In the genomic region with DNA sequence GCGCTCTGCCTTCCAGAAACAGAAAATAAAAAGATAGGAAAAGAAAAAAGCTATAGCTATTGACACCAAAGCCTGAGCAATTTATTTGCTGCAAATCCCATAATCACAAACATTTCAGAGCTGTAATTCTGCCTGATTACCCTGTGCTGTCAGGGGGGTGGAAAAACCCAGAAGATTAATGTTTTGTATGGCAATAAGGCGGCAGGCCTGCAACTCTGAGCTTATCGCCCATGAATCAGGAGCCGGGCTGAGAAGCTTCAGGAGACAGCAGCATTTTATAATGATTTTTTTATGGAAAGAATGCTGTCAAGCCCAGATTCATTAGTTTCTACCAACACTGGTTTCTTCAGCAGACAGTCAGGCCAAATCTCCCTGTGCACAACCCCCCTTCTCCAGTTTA, we compare ENCODE assay signal across 26 cellular contexts.
DNase-seq lines count a peak whose midpoint lies in the region; ATAC-seq, FAIRE-seq and TF ChIP-seq lines count a peak whose summit lies in the region.
"Had no signal": no experiment of that assay in that cellular context is flagged by ENCODE, and none has a peak within 500 bp of the region (broad histone marks: within the 10 kb centered on the region; RNA-seq: fewer than 3 reads in every experiment).

No MANE protein-coding gene starts in this region.

- no peaks in the 10 kb centered on the region for H3K9me3 Mint-ChIP-seq in activated T-helper 17 cell treated with anti-CD3 and anti-CD28 coated beads, Interleukin-2, amount 50 U/mL, for 72 hours
- peaks cover 0 to 1% (median 0%) of the 10 kb centered on the region in 11 donors for H3K9me3 Mint-ChIP-seq in naive thymus-derived CD4-positive, alpha-beta T cell
- H3K9me3 Mint-ChIP-seq: CD4-positive, alpha-beta memory T cell; IgD-negative memory B cell had no signal

- H3K9ac ChIP-seq in K562 (ENCODE audit: insufficient read depth in 1 of 2, low read depth in 2 of 2, low read length in 2 of 2) (no peak overlapping the region), parathyroid adenoma (no peak overlapping the region)
- H3K9ac ChIP-seq: BLaER1 treated with 17β-estradiol and CSF1 and Interleukin-3, amounts not matched to agents 10 nM and 100 nM had no signal

- BruUV-seq in K562 (replicated peaks; lab: Mats Ljungman, UMichigan): no TSS peak

- DNase-seq in NCI-H1417 (lab: John Stamatoyannopoulos, UW) (peak in 2 of 3 experiments; percentile 26 to 45), NCI-H1417 treated with DMSO at 0.1 percent for 48 hours (lab: John Stamatoyannopoulos, UW) (no peak), NCI-H82 treated with DMSO at 0.1 percent for 48 hours (lab: John Stamatoyannopoulos, UW; ENCODE audit: unreplicated experiment) (peak; percentile 68), K562 (ENCODE audit: extremely low read depth in 1 of 4, low spot score in 3 of 4) (peak in 3 of 4 experiments; percentile 14 to 53 (median 52))
- no peak for DNase-seq in naive thymus-derived CD4-positive, alpha-beta T cell
- DNase-seq: ACHN; Caco-2; CD4-positive, alpha-beta memory T cell; DMS153; GOT3; Karpas-422; NCI-H146; NCI-H2029; NCI-H345; NCI-H524 treated with DMSO at 0.1 percent for 48 hours; NK-92 treated with Interleukin-12 subunit alpha and Interleukin-12 subunit beta, amount 100 ng/mL, for 24 hours; Peyer's patch had no signal

- H3K4me3 ChIP-seq in K562: no peak overlapping the region
- no peak overlapping the region for H3K4me3 ChIP-seq in parathyroid adenoma (ENCODE audit: low read depth, low read length)
- H3K4me3 ChIP-seq in naive thymus-derived CD4-positive, alpha-beta T cell (ENCODE audit: low read length): no peak overlapping the region
- H3K4me3 ChIP-seq: BLaER1 treated with 17β-estradiol and CSF1 and Interleukin-3, amounts not matched to agents 10 nM and 100 nM; Peyer's patch; SJCRH30 had no signal

- H3K9me1 ChIP-seq in K562 (ENCODE audit: control insufficient read depth, insufficient read depth, low read length): no peaks in the 10 kb centered on the region

- no peaks in the 10 kb centered on the region for H3K4me1 Mint-ChIP-seq in activated T-helper 17 cell treated with anti-CD3 and anti-CD28 coated beads, Interleukin-2, amount 50 U/mL, for 72 hours
- H3K4me1 Mint-ChIP-seq in naive thymus-derived CD4-positive, alpha-beta T cell: peaks cover 0 to 4% (median 0%) of the 10 kb centered on the region in 7 donors
- H3K4me1 Mint-ChIP-seq: CD4-positive, alpha-beta memory T cell had no signal

- no peak for TF ChIP-seq RAD21 in K562 (CRISPR knock-in tag; conservative IDR thresholded peaks at IDR 0.05 in 1 of 2, IDR thresholded peaks at IDR 0.05 in 1 of 2)

- no peak for TF ChIP-seq CTCF in K562 (IDR thresholded peaks at IDR 0.05 in 2 of 3, conservative IDR thresholded peaks at IDR 0.05 in 1 of 3; ENCODE audit: insufficient read depth in 2 of 3, low read depth in 1 of 3, low read length in 3 of 3)
- TF ChIP-seq CTCF in parathyroid adenoma (IDR thresholded peaks at IDR 0.05): no peak

- no peaks in the 10 kb centered on the region for H3K9me3 ChIP-seq in K562 (replicated peaks; ENCODE audit: control insufficient read depth, insufficient read depth, low read depth, low read length)
- no peaks in the 10 kb centered on the region for H3K9me3 ChIP-seq in parathyroid adenoma (ENCODE audit: control insufficient read depth, low read length)
- H3K9me3 ChIP-seq in naive thymus-derived CD4-positive, alpha-beta T cell (ENCODE audit: control insufficient read depth in 2 of 3, low read length in 3 of 3): no peaks in the 10 kb centered on the region
- H3K9me3 ChIP-seq: BLaER1 treated with 17β-estradiol and CSF1 and Interleukin-3, amounts not matched to agents 10 nM and 100 nM; Caco-2; Peyer's patch; SJCRH30 had no signal

- H3K4me1 ChIP-seq in K562 (replicated peaks in 1 of 2; ENCODE audit: control insufficient read depth in 2 of 2, insufficient read depth in 2 of 2, low read length in 2 of 2) (peaks cover 0 to 5% of the 10 kb centered on the region in 2 experiments; a peak in 2 of 5 replicates), parathyroid adenoma (no peaks in the 10 kb centered on the region)
- no peaks in the 10 kb centered on the region for H3K4me1 ChIP-seq in naive thymus-derived CD4-positive, alpha-beta T cell (ENCODE audit: control insufficient read depth in 2 of 2, insufficient read depth in 2 of 2, low read length in 2 of 2)
- H3K4me1 ChIP-seq: BLaER1 treated with 17β-estradiol and CSF1 and Interleukin-3, amounts not matched to agents 10 nM and 100 nM; Caco-2; Peyer's patch; SJCRH30 had no signal

- WGBS in K562 (ENCODE audit: insufficient coverage, low coverage, missing lambda C conversion rate): 22% methylated on average over 4 of the region's 4 CpGs

- TF ChIP-seq EP300 in K562 (IDR thresholded peaks at IDR 0.05; ENCODE audit: low read length): no peak

- peak; percentile 51 for FAIRE-seq in K562 (lab: Jason Lieb, UNC)
- FAIRE-seq: GM12892 had no signal

- H3K36me3 Mint-ChIP-seq in activated T-helper 17 cell treated with anti-CD3 and anti-CD28 coated beads, Interleukin-2, amount 50 U/mL, for 72 hours (ENCODE audit: low read depth): no peaks in the 10 kb centered on the region
- no peaks in the 10 kb centered on the region for H3K36me3 Mint-ChIP-seq in naive thymus-derived CD4-positive, alpha-beta T cell
- H3K36me3 Mint-ChIP-seq: CD4-positive, alpha-beta memory T cell; IgD-negative memory B cell had no signal

- no peaks in the 10 kb centered on the region for H3K27me3 Mint-ChIP-seq in activated T-helper 17 cell treated with anti-CD3 and anti-CD28 coated beads, Interleukin-2, amount 50 U/mL, for 72 hours
- H3K27me3 Mint-ChIP-seq in naive thymus-derived CD4-positive, alpha-beta T cell: no peaks in the 10 kb centered on the region
- H3K27me3 Mint-ChIP-seq: CD4-positive, alpha-beta memory T cell had no signal

- H2AFZ ChIP-seq in K562 (ENCODE audit: low read depth, low read length): peak overlapping the region; percentile 43; the same call in 1 of the 2 replicates
- peak overlapping the region; percentile 54 for H2AFZ ChIP-seq in parathyroid adenoma

- intact Hi-C loops in K562 (cut with micrococcal nuclease): loop anchor here (5.0 kb wide), 1 partner anchor 82 kb away; the partner anchor contains the start of gene TMEM164
- intact Hi-C loops in naive thymus-derived CD4-positive, alpha-beta T cell (cut with micrococcal nuclease): no loop called here

- in situ Hi-C loops in K562 (cut with MboI): loop anchor here (25.0 kb wide), 1 partner anchor 492 kb away; no protein-coding TSS in a partner anchor

- H3K36me3 ChIP-seq in K562 (ENCODE audit: control insufficient read depth, insufficient read depth, low read length) (no peaks in the 10 kb centered on the region), parathyroid adenoma (ENCODE audit: control insufficient read depth, insufficient read depth, low read length) (no peaks in the 10 kb centered on the region)
- no peaks in the 10 kb centered on the region for H3K36me3 ChIP-seq in naive thymus-derived CD4-positive, alpha-beta T cell (ENCODE audit: control insufficient read depth in 2 of 3, insufficient read depth in 3 of 3, low read length in 3 of 3)
- H3K36me3 ChIP-seq: BLaER1 treated with 17β-estradiol and CSF1 and Interleukin-3, amounts not matched to agents 10 nM and 100 nM; Peyer's patch; SJCRH30 had no signal

- no peak overlapping the region for H3K27ac Mint-ChIP-seq in activated T-helper 17 cell treated with anti-CD3 and anti-CD28 coated beads, Interleukin-2, amount 50 U/mL, for 72 hours
- no peak overlapping the region for H3K27ac Mint-ChIP-seq in naive thymus-derived CD4-positive, alpha-beta T cell
- H3K27ac Mint-ChIP-seq: CD4-positive, alpha-beta memory T cell; IgD-negative memory B cell had no signal

- H4K20me1 ChIP-seq in K562 (replicated peaks; ENCODE audit: control insufficient read depth, insufficient read depth, low read length): no peaks in the 10 kb centered on the region
- H4K20me1 ChIP-seq: BLaER1 treated with 17β-estradiol and CSF1 and Interleukin-3, amounts not matched to agents 10 nM and 100 nM had no signal

- ATAC-seq in K562 (peak; percentile 74), GM19452 (IDR thresholded peaks at IDR 0.05; ENCODE audit: unreplicated experiment) (no peak)
- ATAC-seq in activated T-helper 17 cell treated with anti-CD3 and anti-CD28 coated beads, Interleukin-2, amount 50 U/mL, for 72 hours (replicated peaks): no peak
- ATAC-seq in naive thymus-derived CD4-positive, alpha-beta T cell: no peak
- ATAC-seq: HCT116 had no signal

- CTCF ChIA-PET in K562 (lab: Yijun Ruan, JAX; ENCODE audit: low intra/inter-chr PET ratio): no interaction called here
- CTCF ChIA-PET in naive thymus-derived CD4-positive, alpha-beta T cell (lab: Charles Lee): no interaction called here

- no peaks in the 10 kb centered on the region for H3K79me2 ChIP-seq in K562 (ENCODE audit: control insufficient read depth, insufficient read depth, low read length)
- H3K79me2 ChIP-seq in parathyroid adenoma: no peaks in the 10 kb centered on the region

- H3K27ac ChIP-seq in K562 (ENCODE audit: extremely low read depth, low read depth, low read length): no peak overlapping the region
- H3K27ac ChIP-seq in parathyroid adenoma: no peak overlapping the region
- no peak overlapping the region for H3K27ac ChIP-seq in naive thymus-derived CD4-positive, alpha-beta T cell (ENCODE audit: low read depth, low read length)
- H3K27ac ChIP-seq: 22Rv1; BLaER1 treated with 17β-estradiol and CSF1 and Interleukin-3, amounts not matched to agents 10 nM and 100 nM; Peyer's patch; SJCRH30 had no signal

- H3K4me3 Mint-ChIP-seq in activated T-helper 17 cell treated with anti-CD3 and anti-CD28 coated beads, Interleukin-2, amount 50 U/mL, for 72 hours: no peak overlapping the region
- H3K4me3 Mint-ChIP-seq in naive thymus-derived CD4-positive, alpha-beta T cell: no peak overlapping the region
- H3K4me3 Mint-ChIP-seq: CD4-positive, alpha-beta memory T cell; IgD-negative memory B cell had no signal

- POLR2A ChIA-PET in K562 (lab: Yijun Ruan, JAX): interaction anchor here (1.1 kb wide), 1 partner anchor 17 kb away, joined by 3 read pairs; no protein-coding TSS in a partner anchor
- POLR2A ChIA-PET in naive thymus-derived CD4-positive, alpha-beta T cell (lab: Charles Lee): no interaction called here

- no peak for TF ChIP-seq POLR2A in K562 (conservative IDR thresholded peaks at IDR 0.05)

- H3K27me3 ChIP-seq in K562 (ENCODE audit: control insufficient read depth in 2 of 2, insufficient read depth in 2 of 2, low read length in 2 of 2): no peaks in the 10 kb centered on the region
- H3K27me3 ChIP-seq in parathyroid adenoma (ENCODE audit: control insufficient read depth, insufficient read depth, low read length): no peaks in the 10 kb centered on the region
- no peaks in the 10 kb centered on the region for H3K27me3 ChIP-seq in naive thymus-derived CD4-positive, alpha-beta T cell (ENCODE audit: control insufficient read depth in 2 of 2, insufficient read depth in 2 of 2, low read length in 2 of 2)
- H3K27me3 ChIP-seq: Peyer's patch, SJCRH30 had no signal

- H3K4me2 ChIP-seq in K562 (ENCODE audit: insufficient read depth, low read length) (no peak overlapping the region), parathyroid adenoma (ENCODE audit: low read length) (no peak overlapping the region)
- H3K4me2 ChIP-seq: BLaER1 treated with 17β-estradiol and CSF1 and Interleukin-3, amounts not matched to agents 10 nM and 100 nM had no signal

Comparison
In these comparisons a context has a peak if more than half of its experiments do, and no peak if none do; other contexts are left out.
1. DNase-seq: peak in NCI-H1417 (2 of 3), NCI-H82 treated with DMSO at 0.1 percent for 48 hours (single experiment) and K562 (3 of 4); none in NCI-H1417 treated with DMSO at 0.1 percent for 48 hours (single experiment) and naive thymus-derived CD4-positive, alpha-beta T cell (0 of 9).